ENCODE assay signal across 8 cellular contexts in the genomic region with DNA sequence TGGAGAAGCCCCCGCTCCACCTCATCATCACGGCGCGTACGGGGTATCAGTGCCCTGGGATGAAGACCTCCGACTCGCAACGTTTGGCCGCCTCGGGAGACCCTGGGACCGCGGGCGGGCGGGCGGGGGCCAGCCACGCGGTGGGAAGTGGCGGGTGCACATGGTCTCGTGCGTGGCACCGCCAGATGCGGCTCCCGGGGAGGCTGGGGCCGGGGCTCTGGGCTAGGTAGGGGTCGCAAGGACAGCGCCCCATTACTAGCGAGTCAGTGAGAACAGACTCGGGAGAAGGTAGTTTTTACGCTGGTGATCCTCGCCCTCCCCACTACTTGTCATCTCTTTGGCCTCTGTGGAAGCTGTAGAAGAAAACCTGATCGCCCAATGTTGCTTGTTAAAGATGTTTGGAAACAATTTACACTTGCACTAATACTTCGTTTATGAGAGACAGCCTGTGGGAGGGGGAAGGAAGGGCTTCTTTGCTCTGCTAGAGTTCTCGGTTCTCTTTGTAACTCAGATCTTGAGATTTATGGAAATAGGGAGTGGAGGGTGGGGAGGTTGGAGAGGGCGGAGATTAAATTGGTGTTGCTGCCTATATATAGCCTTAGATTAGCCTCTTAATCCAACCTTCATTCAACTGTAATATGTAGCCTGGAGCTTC. TPM values are rescaled to one million over a fixed set of nuclear protein-coding genes. Genes with fewer than 3 reads are reported as not detected.
A peak's percentile ranks its signal among the peaks of the same experiment; 100 is the strongest.
DNase-seq lines count a peak whose midpoint lies in the region; ATAC-seq and TF ChIP-seq lines count a peak whose summit lies in the region.

No MANE protein-coding gene starts in this region.

- H3K36me3 ChIP-seq in BLaER1 treated with 17β-estradiol and CSF1 and Interleukin-3, amounts not matched to agents 10 nM and 100 nM, result peaks cover 0 to 30% (median 14%) of the 10 kb centered on the region in 11 experiments; a peak in 13 of 22 replicates
- peaks cover 25% of the 10 kb centered on the region for H3K36me3 ChIP-seq in OCI-LY7 (ENCODE audit: insufficient read depth, low read length)
- no peaks in the 10 kb centered on the region for H3K36me3 ChIP-seq in liver (ENCODE audit: control insufficient read depth in 4 of 4, insufficient read depth in 3 of 4, low read depth in 1 of 4, low read length in 3 of 4)
- no peaks in the 10 kb centered on the region for H3K36me3 ChIP-seq in thoracic aorta

- no peak for TF ChIP-seq CTCF in OCI-LY7 (conservative IDR thresholded peaks at IDR 0.05; ENCODE audit: low read length)
- no peak for TF ChIP-seq CTCF in cardiac fibroblast (IDR thresholded peaks at IDR 0.05; ENCODE audit: low read depth, low read length)
- no peak for TF ChIP-seq CTCF in liver (IDR thresholded peaks at IDR 0.05; ENCODE audit: low read depth, low read length, missing input control)
- TF ChIP-seq CTCF in thoracic aorta (IDR thresholded peaks at IDR 0.05), result no peak

- peak overlapping the region; percentile 92 to 98 (median 97); a peak in 21 of 22 replicates for H3K27ac ChIP-seq in BLaER1 treated with 17β-estradiol and CSF1 and Interleukin-3, amounts not matched to agents 10 nM and 100 nM
- H3K27ac ChIP-seq in OCI-LY7 (ENCODE audit: low read depth, low read length, poor library complexity, severe bottlenecking) (peak overlapping the region; percentile 35), liver (ENCODE audit: low read depth in 1 of 2, low read length in 2 of 2) (peak overlapping the region; percentile 91 to 99), thoracic aorta (peak overlapping the region in 1 of 2 donors; percentile 89)

- no TSS peak for BruUV-seq in OCI-LY7 (replicated peaks; lab: Mats Ljungman, UMichigan)

- POLR2A ChIA-PET in OCI-LY7 (lab: Charles Lee), result interaction anchor here (1.1 to 2.2 kb wide), 5 partner anchors 8 to 12 kb away, joined by 3 to 9 read pairs (median 7); no protein-coding TSS in a partner anchor

- H3K4me2 ChIP-seq in BLaER1 treated with 17β-estradiol and CSF1 and Interleukin-3, amounts not matched to agents 10 nM and 100 nM, result peak overlapping the region; percentile 78 to 96 (median 90)
- peak overlapping the region; percentile 97 for H3K4me2 ChIP-seq in OCI-LY7 (ENCODE audit: low read length)

- H3K9ac ChIP-seq in BLaER1 treated with 17β-estradiol and CSF1 and Interleukin-3, amounts not matched to agents 10 nM and 100 nM, result peak overlapping the region; percentile 88 to 97 (median 94)
- peak overlapping the region; percentile 73 to 80 for H3K9ac ChIP-seq in liver (ENCODE audit: low read depth in 1 of 2, low read length in 2 of 2)

- H3K4me3 ChIP-seq in BLaER1 treated with 17β-estradiol and CSF1 and Interleukin-3, amounts not matched to agents 10 nM and 100 nM, result peak overlapping the region; percentile 79 to 99 (median 90)
- peak overlapping the region; percentile 96 for H3K4me3 ChIP-seq in OCI-LY7 (ENCODE audit: low read depth, low read length, poor library complexity, severe bottlenecking)
- H3K4me3 ChIP-seq in cardiac fibroblast (replicated peaks in 1 of 2; ENCODE audit: low read depth in 2 of 2, low read length in 2 of 2), result peak overlapping the region; percentile 93 to 99
- peak overlapping the region; percentile 85 to 96 (median 87) for H3K4me3 ChIP-seq in liver (ENCODE audit: low read depth in 1 of 3, low read length in 3 of 3)
- peak overlapping the region; percentile 94 for H3K4me3 ChIP-seq in thoracic aorta

- ATAC-seq in GM19372 (IDR thresholded peaks at IDR 0.05; ENCODE audit: low read depth, unreplicated experiment) (peak; percentile 1), thoracic aorta (ENCODE audit: insufficient number of reproducible peaks, low FRiP score, low read depth) (no peak), GM21737 (IDR thresholded peaks at IDR 0.05; ENCODE audit: unreplicated experiment) (no peak)

- peaks cover 10 to 71% (median 49%) of the 10 kb centered on the region in 11 experiments; a peak in 20 of 22 replicates for H4K20me1 ChIP-seq in BLaER1 treated with 17β-estradiol and CSF1 and Interleukin-3, amounts not matched to agents 10 nM and 100 nM
- peaks cover 48% of the 10 kb centered on the region for H4K20me1 ChIP-seq in OCI-LY7 (ENCODE audit: insufficient read depth, low read length)

- whole genome bisulfite sequencing in liver, result 2% methylated on average over 34 of the region's 34 CpGs

- no peak for TF ChIP-seq RAD21 in liver (IDR thresholded peaks at IDR 0.05)

- intact Hi-C loops in OCI-LY7 (cut with micrococcal nuclease; ENCODE audit: unreplicated experiment), result loop anchor here (5.0 kb wide), 1 partner anchor 106 kb away; a partner anchor contains a TSS

- peaks cover 59% of the 10 kb centered on the region for H3K79me2 ChIP-seq in OCI-LY7 (ENCODE audit: insufficient read depth, low read depth, low read length)

- no peaks in the 10 kb centered on the region for H3K27me3 ChIP-seq in BLaER1 treated with 17β-estradiol and CSF1 and Interleukin-3, amounts not matched to agents 10 nM and 100 nM
- no peaks in the 10 kb centered on the region for H3K27me3 ChIP-seq in liver (ENCODE audit: control insufficient read depth in 4 of 4, insufficient read depth in 4 of 4, low read length in 3 of 4)
- no peaks in the 10 kb centered on the region for H3K27me3 ChIP-seq in thoracic aorta (replicated peaks; ENCODE audit: insufficient read depth)

- no peaks in the 10 kb centered on the region for H3K9me2 ChIP-seq in OCI-LY7 (ENCODE audit: insufficient read depth, low read length)

- H3K4me1 ChIP-seq in BLaER1 treated with 17β-estradiol and CSF1 and Interleukin-3, amounts not matched to agents 10 nM and 100 nM, result peaks cover 25 to 58% (median 45%) of the 10 kb centered on the region in 10 experiments
- peaks cover 38% of the 10 kb centered on the region for H3K4me1 ChIP-seq in OCI-LY7 (ENCODE audit: insufficient read depth, low read length, poor library complexity, severe bottlenecking)
- H3K4me1 ChIP-seq in liver (ENCODE audit: control insufficient read depth in 4 of 4, insufficient read depth in 4 of 4, low read length in 3 of 4), result peaks cover 0 to 21% (median 14%) of the 10 kb centered on the region in 4 donors
- H3K4me1 ChIP-seq in thoracic aorta (ENCODE audit: control insufficient read depth in 1 of 2, low read depth in 2 of 2), result peaks cover 21 to 32% of the 10 kb centered on the region in 2 donors

- no peaks in the 10 kb centered on the region for H3K9me3 ChIP-seq in BLaER1 treated with 17β-estradiol and CSF1 and Interleukin-3, amounts not matched to agents 10 nM and 100 nM (replicated peaks in 1 of 11)
- H3K9me3 ChIP-seq in OCI-LY7 (ENCODE audit: low read length), result no peaks in the 10 kb centered on the region
- no peaks in the 10 kb centered on the region for H3K9me3 ChIP-seq in liver (ENCODE audit: control insufficient read depth in 4 of 4, low read length in 3 of 4)
- H3K9me3 ChIP-seq in thoracic aorta, result no peaks in the 10 kb centered on the region

- CTCF ChIA-PET in OCI-LY7 (lab: Charles Lee; ENCODE audit: unreplicated experiment), result no interaction called here

- DNase-seq in OCI-LY7 (ENCODE audit: low spot score) (peak; percentile 55), cardiac fibroblast (ENCODE audit: low read depth in 2 of 2) (peak in 1 of 2 donors; percentile 28), thoracic aorta (ENCODE audit: low spot score) (no peak), ecto neural progenitor cell (ENCODE audit: low spot score) (no peak)

- H2AFZ ChIP-seq in OCI-LY7 (ENCODE audit: low read length), result no peak overlapping the region

TF ChIP-seq in liver, 16 proteins besides CTCF, POLR2A, EP300 and RAD21:
- TF ChIP-seq RXRA (IDR thresholded peaks at IDR 0.05), result no peak
- TF ChIP-seq SP1 (IDR thresholded peaks at IDR 0.05), result no peak
- TF ChIP-seq FOXA1 (IDR thresholded peaks at IDR 0.05), result no peak
- no peak for TF ChIP-seq NR2F2 (IDR thresholded peaks at IDR 0.05)
- TF ChIP-seq, protein P1, sequence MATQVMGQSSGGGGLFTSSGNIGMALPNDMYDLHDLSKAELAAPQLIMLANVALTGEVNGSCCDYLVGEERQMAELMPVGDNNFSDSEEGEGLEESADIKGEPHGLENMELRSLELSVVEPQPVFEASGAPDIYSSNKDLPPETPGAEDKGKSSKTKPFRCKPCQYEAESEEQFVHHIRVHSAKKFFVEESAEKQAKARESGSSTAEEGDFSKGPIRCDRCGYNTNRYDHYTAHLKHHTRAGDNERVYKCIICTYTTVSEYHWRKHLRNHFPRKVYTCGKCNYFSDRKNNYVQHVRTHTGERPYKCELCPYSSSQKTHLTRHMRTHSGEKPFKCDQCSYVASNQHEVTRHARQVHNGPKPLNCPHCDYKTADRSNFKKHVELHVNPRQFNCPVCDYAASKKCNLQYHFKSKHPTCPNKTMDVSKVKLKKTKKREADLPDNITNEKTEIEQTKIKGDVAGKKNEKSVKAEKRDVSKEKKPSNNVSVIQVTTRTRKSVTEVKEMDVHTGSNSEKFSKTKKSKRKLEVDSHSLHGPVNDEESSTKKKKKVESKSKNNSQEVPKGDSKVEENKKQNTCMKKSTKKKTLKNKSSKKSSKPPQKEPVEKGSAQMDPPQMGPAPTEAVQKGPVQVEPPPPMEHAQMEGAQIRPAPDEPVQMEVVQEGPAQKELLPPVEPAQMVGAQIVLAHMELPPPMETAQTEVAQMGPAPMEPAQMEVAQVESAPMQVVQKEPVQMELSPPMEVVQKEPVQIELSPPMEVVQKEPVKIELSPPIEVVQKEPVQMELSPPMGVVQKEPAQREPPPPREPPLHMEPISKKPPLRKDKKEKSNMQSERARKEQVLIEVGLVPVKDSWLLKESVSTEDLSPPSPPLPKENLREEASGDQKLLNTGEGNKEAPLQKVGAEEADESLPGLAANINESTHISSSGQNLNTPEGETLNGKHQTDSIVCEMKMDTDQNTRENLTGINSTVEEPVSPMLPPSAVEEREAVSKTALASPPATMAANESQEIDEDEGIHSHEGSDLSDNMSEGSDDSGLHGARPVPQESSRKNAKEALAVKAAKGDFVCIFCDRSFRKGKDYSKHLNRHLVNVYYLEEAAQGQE (IDR thresholded peaks at IDR 0.05), result no peak
- TF ChIP-seq FOXA2 (IDR thresholded peaks at IDR 0.05), result no peak

RNA-seq across cellular contexts. Expression of a gene that starts 0.6 kb away (rescaled TPM):
- 66.8 and 84.9 TPM in 2 replicates for total RNA-seq in OCI-LY7 (2014; rRNA removed; shearing (Covaris generic))
- total RNA-seq in OCI-LY7 (2022) (75.2 and 81.6 TPM in 2 replicates), liver (10 to 100 TPM; 13.0 to 18.6 TPM), thoracic aorta (10 to 100 TPM; 19.5 to 40.9 TPM)
- 10 to 100 TPM; 10.9 to 13.2 TPM for polyA plus RNA-seq in liver

RNA-seq across cellular contexts. Expression of a gene that starts 1.0 kb away (rescaled TPM):
- 10.3 and 11.9 TPM in 2 replicates for total RNA-seq in OCI-LY7 (2014; rRNA removed; shearing (Covaris generic))
- total RNA-seq in OCI-LY7 (2022) (13.0 and 15.2 TPM in 2 replicates), liver (10 to 100 TPM in 1 of 2 donors, 1 to 10 TPM in 1; 6.9 to 11.4 TPM), thoracic aorta (10 to 100 TPM in 1 of 2 donors, 1 to 10 TPM in 1; 9.1 to 10.2 TPM)
- polyA plus RNA-seq in liver, result 1 to 10 TPM; 2.7 to 4.0 TPM
